ENCODE assay signal across 20 cellular contexts in genomic region chr2:3023531-3023930, GRCh38.
DNase-seq lines count a peak whose midpoint lies in the region; ATAC-seq and TF ChIP-seq lines count a peak whose summit lies in the region.
"Had no signal": no experiment of that assay in that cellular context is flagged by ENCODE, and none has a peak within 500 bp of the region (broad histone marks: within the 10 kb centered on the region; RNA-seq: fewer than 3 reads in every experiment).

No MANE protein-coding gene starts in this region.

- TF ChIP-seq POLR2A in vagina (IDR thresholded peaks at IDR 0.05): no peak

- H3K4me1 Mint-ChIP-seq in activated CD4-positive, alpha-beta T cell treated with anti-CD3 and anti-CD28 coated beads, Interleukin-2, amount 10 ng/mL, durations not matched to agents 24 days and 14 days: no peaks in the 10 kb centered on the region
- H3K4me1 Mint-ChIP-seq in naive thymus-derived CD8-positive, alpha-beta T cell: no peaks in the 10 kb centered on the region
- H3K4me1 Mint-ChIP-seq in naive thymus-derived CD4-positive, alpha-beta T cell: no peaks in the 10 kb centered on the region
- H3K4me1 Mint-ChIP-seq: CD14-positive monocyte; CD8-positive, alpha-beta memory T cell had no signal

- H3K27ac ChIP-seq in lung (ENCODE audit: low read depth in 1 of 2, low read length in 1 of 2): no peak overlapping the region
- H3K27ac ChIP-seq in vagina: no peak overlapping the region
- H3K27ac ChIP-seq in naive thymus-derived CD4-positive, alpha-beta T cell (ENCODE audit: low read depth, low read length): no peak overlapping the region
- H3K27ac ChIP-seq: 22Rv1; BLaER1 treated with 17β-estradiol and CSF1 and Interleukin-3, amounts not matched to agents 10 nM and 100 nM had no signal

- no peaks in the 10 kb centered on the region for H3K9me3 Mint-ChIP-seq in activated CD4-positive, alpha-beta T cell treated with anti-CD3 and anti-CD28 coated beads, Interleukin-2, amount 10 ng/mL, durations not matched to agents 24 days and 14 days
- H3K9me3 Mint-ChIP-seq in naive thymus-derived CD8-positive, alpha-beta T cell: peaks cover 0 to 10% (median 0%) of the 10 kb centered on the region in 9 donors
- H3K9me3 Mint-ChIP-seq in naive thymus-derived CD4-positive, alpha-beta T cell: peaks cover 0 to 8% (median 0%) of the 10 kb centered on the region in 11 donors
- H3K9me3 Mint-ChIP-seq: CD4-positive, alpha-beta T cell had no signal

- no peak for ATAC-seq in lung (ENCODE audit: insufficient read depth, low FRiP score)
- ATAC-seq in naive thymus-derived CD8-positive, alpha-beta T cell: no peak
- ATAC-seq in HG03565 (IDR thresholded peaks at IDR 0.05; ENCODE audit: unreplicated experiment): no peak
- no peak for ATAC-seq in naive thymus-derived CD4-positive, alpha-beta T cell

- intact Hi-C loops in activated CD4-positive, alpha-beta T cell treated with anti-CD3 and anti-CD28 coated beads, Interleukin-2, amount 10 ng/mL, durations not matched to agents 24 days and 14 days (cut with micrococcal nuclease): no loop called here
- intact Hi-C loops in vagina (cut with DNase I): no loop called here
- intact Hi-C loops in naive thymus-derived CD4-positive, alpha-beta T cell (cut with micrococcal nuclease): no loop called here

- H3K36me3 ChIP-seq in lung (ENCODE audit: control insufficient read depth in 2 of 2, insufficient read depth in 2 of 2, low read length in 2 of 2): no peaks in the 10 kb centered on the region
- no peaks in the 10 kb centered on the region for H3K36me3 ChIP-seq in vagina
- no peaks in the 10 kb centered on the region for H3K36me3 ChIP-seq in naive thymus-derived CD4-positive, alpha-beta T cell (ENCODE audit: control insufficient read depth in 2 of 3, insufficient read depth in 3 of 3, low read length in 3 of 3)
- H3K36me3 ChIP-seq: BE2C; BLaER1 treated with 17β-estradiol and CSF1 and Interleukin-3, amounts not matched to agents 10 nM and 100 nM had no signal

- H3K4me3 ChIP-seq in lung (no peak overlapping the region), vagina (no peak overlapping the region)
- no peak overlapping the region for H3K4me3 ChIP-seq in naive thymus-derived CD4-positive, alpha-beta T cell (ENCODE audit: low read length)
- H3K4me3 ChIP-seq: BLaER1 treated with 17β-estradiol and CSF1 and Interleukin-3, amounts not matched to agents 10 nM and 100 nM had no signal

- WGBS in lung, 2 donors: 92 to 94% methylated on average over 7 of the region's 7 CpGs

- peaks cover 0 to 10% of the 10 kb centered on the region in 2 donors for H3K9me3 ChIP-seq in lung (ENCODE audit: control insufficient read depth in 2 of 2, insufficient read depth in 1 of 2, low read length in 1 of 2)
- no peaks in the 10 kb centered on the region for H3K9me3 ChIP-seq in vagina
- H3K9me3 ChIP-seq in naive thymus-derived CD4-positive, alpha-beta T cell (ENCODE audit: control insufficient read depth in 2 of 3, low read length in 3 of 3): no peaks in the 10 kb centered on the region
- H3K9me3 ChIP-seq: BE2C had no signal

- peak; percentile 23 for DNase-seq in activated CD4-positive, alpha-beta T cell treated with anti-CD3 and anti-CD28 coated beads, Interleukin-2, amount 10 ng/mL, durations not matched to agents 24 days and 14 days
- no peak for DNase-seq in activated CD4-positive, alpha-beta T cell treated with anti-CD3 and anti-CD28 coated beads for 48 hours
- DNase-seq in ecto neural progenitor cell (ENCODE audit: low spot score) (peak; percentile 14), lung (ENCODE audit: low spot score) (peak; percentile 13), vagina (ENCODE audit: extremely low spot score in 2 of 2) (peak; percentile 47 to 58)
- DNase-seq in naive thymus-derived CD8-positive, alpha-beta T cell: no peak
- DNase-seq in naive thymus-derived CD4-positive, alpha-beta T cell: no peak
- DNase-seq: AML-193; BE2C; CD4-positive, alpha-beta T cell; CD8-positive, alpha-beta memory T cell; DMS 273 treated with DMSO at 0.1 percent for 48 hours; DMS79; GF-D8; GOT3; HCEC 1CT had no signal

- POLR2A ChIA-PET in naive thymus-derived CD8-positive, alpha-beta T cell (lab: Charles Lee): no interaction called here
- POLR2A ChIA-PET in naive thymus-derived CD4-positive, alpha-beta T cell (lab: Charles Lee): no interaction called here

- H3K27ac Mint-ChIP-seq in activated CD4-positive, alpha-beta T cell treated with anti-CD3 and anti-CD28 coated beads, Interleukin-2, amount 10 ng/mL, durations not matched to agents 24 days and 14 days: no peak overlapping the region
- H3K27ac Mint-ChIP-seq in naive thymus-derived CD8-positive, alpha-beta T cell: no peak overlapping the region
- H3K27ac Mint-ChIP-seq in naive thymus-derived CD4-positive, alpha-beta T cell: no peak overlapping the region
- H3K27ac Mint-ChIP-seq: CD4-positive, alpha-beta T cell; CD8-positive, alpha-beta memory T cell had no signal

- TF ChIP-seq CTCF in lung (IDR thresholded peaks at IDR 0.05; ENCODE audit: control extremely low read depth, extremely low read depth): no peak
- TF ChIP-seq CTCF in vagina (IDR thresholded peaks at IDR 0.05): no peak

- no peaks in the 10 kb centered on the region for H3K4me1 ChIP-seq in lung (ENCODE audit: control insufficient read depth in 2 of 2, insufficient read depth in 2 of 2, low read length in 2 of 2)
- H3K4me1 ChIP-seq in vagina: no peaks in the 10 kb centered on the region
- no peaks in the 10 kb centered on the region for H3K4me1 ChIP-seq in naive thymus-derived CD4-positive, alpha-beta T cell (ENCODE audit: control insufficient read depth in 2 of 2, insufficient read depth in 2 of 2, low read length in 2 of 2)
- H3K4me1 ChIP-seq: BE2C; BLaER1 treated with 17β-estradiol and CSF1 and Interleukin-3, amounts not matched to agents 10 nM and 100 nM had no signal

- H3K27me3 ChIP-seq in lung (ENCODE audit: control insufficient read depth, insufficient read depth): no peaks in the 10 kb centered on the region
- no peaks in the 10 kb centered on the region for H3K27me3 ChIP-seq in vagina
- H3K27me3 ChIP-seq in naive thymus-derived CD4-positive, alpha-beta T cell (ENCODE audit: control insufficient read depth in 2 of 2, insufficient read depth in 2 of 2, low read length in 2 of 2): no peaks in the 10 kb centered on the region
- H3K27me3 ChIP-seq: BE2C; BLaER1 treated with 17β-estradiol and CSF1 and Interleukin-3, amounts not matched to agents 10 nM and 100 nM had no signal

- no peak overlapping the region for H3K4me3 Mint-ChIP-seq in activated CD4-positive, alpha-beta T cell treated with anti-CD3 and anti-CD28 coated beads, Interleukin-2, amount 10 ng/mL, durations not matched to agents 24 days and 14 days
- no peak overlapping the region for H3K4me3 Mint-ChIP-seq in naive thymus-derived CD8-positive, alpha-beta T cell
- no peak overlapping the region for H3K4me3 Mint-ChIP-seq in naive thymus-derived CD4-positive, alpha-beta T cell
- H3K4me3 Mint-ChIP-seq: CD14-positive monocyte; CD4-positive, alpha-beta T cell; CD8-positive, alpha-beta memory T cell had no signal

- no peaks in the 10 kb centered on the region for H3K27me3 Mint-ChIP-seq in activated CD4-positive, alpha-beta T cell treated with anti-CD3 and anti-CD28 coated beads, Interleukin-2, amount 10 ng/mL, durations not matched to agents 24 days and 14 days
- peaks cover 8 to 47% (median 21%) of the 10 kb centered on the region in 5 donors for H3K27me3 Mint-ChIP-seq in naive thymus-derived CD8-positive, alpha-beta T cell
- H3K27me3 Mint-ChIP-seq in naive thymus-derived CD4-positive, alpha-beta T cell: peaks cover 4 to 34% (median 14%) of the 10 kb centered on the region in 5 donors

- no peaks in the 10 kb centered on the region for H3K36me3 Mint-ChIP-seq in activated CD4-positive, alpha-beta T cell treated with anti-CD3 and anti-CD28 coated beads, Interleukin-2, amount 10 ng/mL, durations not matched to agents 24 days and 14 days (ENCODE audit: low read depth)
- H3K36me3 Mint-ChIP-seq in naive thymus-derived CD8-positive, alpha-beta T cell: no peaks in the 10 kb centered on the region
- H3K36me3 Mint-ChIP-seq in naive thymus-derived CD4-positive, alpha-beta T cell: peaks cover 0 to 4% (median 0%) of the 10 kb centered on the region in 5 donors
- H3K36me3 Mint-ChIP-seq: CD14-positive monocyte; CD8-positive, alpha-beta memory T cell had no signal

- CTCF ChIA-PET in naive thymus-derived CD4-positive, alpha-beta T cell (lab: Charles Lee): no interaction called here

Comparison
In these comparisons a context has a peak if more than half of its experiments do, and no peak if none do; other contexts are left out.
1. DNase-seq: peak in activated CD4-positive, alpha-beta T cell treated with anti-CD3 and anti-CD28 coated beads, Interleukin-2, amount 10 ng/mL, durations not matched to agents 24 days and 14 days (single experiment), ecto neural progenitor cell (single experiment), lung (single experiment) and vagina (2 of 2); none in activated CD4-positive, alpha-beta T cell treated with anti-CD3 and anti-CD28 coated beads for 48 hours (single experiment), naive thymus-derived CD8-positive, alpha-beta T cell (0 of 10) and naive thymus-derived CD4-positive, alpha-beta T cell (0 of 9).